18 cellular contexts compared by ENCODE assay signal in genomic region chr2:156517419-156517818, GRCh38.
A peak's percentile ranks its signal among the peaks of the same experiment; 100 is the strongest.
DNase-seq lines count a peak whose midpoint lies in the region; ATAC-seq, FAIRE-seq and TF ChIP-seq lines count a peak whose summit lies in the region.
"Had no signal": no experiment of that assay in that cellular context is flagged by ENCODE, and none has a peak within 500 bp of the region (broad histone marks: within the 10 kb centered on the region; RNA-seq: fewer than 3 reads in every experiment).

No MANE protein-coding gene starts in this region.

- FAIRE-seq in pancreas (lab: Jason Lieb, UNC): no peak

- intact Hi-C loops in pancreas (cut with DNase I) (no loop called here), head of caudate nucleus (cut with DNase I) (no loop called here)

- no peaks in the 10 kb centered on the region for H3K27me3 ChIP-seq in pancreas
- H3K27me3 ChIP-seq: BLaER1, Peyer's patch had no signal

- peak; percentile 58 for ATAC-seq in HG03064 (IDR thresholded peaks at IDR 0.05; ENCODE audit: low read depth, unreplicated experiment)
- ATAC-seq in pancreas: peak; percentile 89 to 99 (median 96)

- no peak overlapping the region for H3K27ac ChIP-seq in pancreas
- H3K27ac ChIP-seq: BLaER1, Peyer's patch had no signal

- DNase-seq in NCI-H82 (lab: John Stamatoyannopoulos, UW) (peak; percentile 10), NCI-H82 treated with DMSO at 0.1 percent for 48 hours (lab: John Stamatoyannopoulos, UW; ENCODE audit: unreplicated experiment) (no peak), epithelial cell of esophagus (ENCODE audit: low read depth) (peak; percentile 53), pancreas (peak in 3 of 6 donors; percentile 36 to 58 (median 56)), glomerular visceral epithelial cell (ENCODE audit: extremely low spot score) (no peak), head of caudate nucleus (no peak)
- no peak for DNase-seq in stimulated activated CD4-positive, alpha-beta T cell treated with anti-CD3 and anti-CD28 coated beads, Interleukin-2, amount 100 ng/mL, for 48 hours
- DNase-seq: DMS153, HCEC 1CT, KG1, NCI-H1436 treated with DMSO at 0.1 percent for 48 hours, NCI-H2081 treated with DMSO at 0.1 percent for 48 hours, NCI-H510A, Peyer's patch, SHP77, SK-N-SH had no signal

- no peak for TF ChIP-seq CTCF in epithelial cell of esophagus (IDR thresholded peaks at IDR 0.05; ENCODE audit: insufficient read depth, low read depth, low read length, missing control alignments)
- TF ChIP-seq CTCF in pancreas (IDR thresholded peaks at IDR 0.05): no peak

- no peaks in the 10 kb centered on the region for H3K36me3 ChIP-seq in pancreas

- H3K4me3 ChIP-seq in epithelial cell of esophagus (ENCODE audit: low read length): no peak overlapping the region
- H3K4me3 ChIP-seq in pancreas: no peak overlapping the region
- H3K4me3 ChIP-seq: BLaER1, Peyer's patch had no signal

- peaks cover 0 to 11% (median 10%) of the 10 kb centered on the region in 3 donors for H3K4me1 ChIP-seq in pancreas
- H3K4me1 ChIP-seq: BLaER1, Peyer's patch had no signal

- no peaks in the 10 kb centered on the region for H3K9me3 ChIP-seq in pancreas
- H3K9me3 ChIP-seq: Peyer's patch, SK-N-SH had no signal

Comparison
In these comparisons a context has a peak if more than half of its experiments do, and no peak if none do; other contexts are left out.
1. DNase-seq: peak in NCI-H82 (single experiment) and epithelial cell of esophagus (single experiment); none in NCI-H82 treated with DMSO at 0.1 percent for 48 hours (single experiment), glomerular visceral epithelial cell (single experiment), head of caudate nucleus (0 of 42) and stimulated activated CD4-positive, alpha-beta T cell treated with anti-CD3 and anti-CD28 coated beads, Interleukin-2, amount 100 ng/mL, for 48 hours (0 of 2).